ENCODE assay signal across 1 cellular context in genomic region chr9:136949239-136949816, GRCh38.
TF ChIP-seq lines count a peak whose summit lies in the region.

No MANE protein-coding gene starts in this region.

TF ChIP-seq in HepG2, 621 proteins besides CTCF, POLR2A, EP300 and RAD21 (continued from another document):
- TF ChIP-seq, protein P1, sequence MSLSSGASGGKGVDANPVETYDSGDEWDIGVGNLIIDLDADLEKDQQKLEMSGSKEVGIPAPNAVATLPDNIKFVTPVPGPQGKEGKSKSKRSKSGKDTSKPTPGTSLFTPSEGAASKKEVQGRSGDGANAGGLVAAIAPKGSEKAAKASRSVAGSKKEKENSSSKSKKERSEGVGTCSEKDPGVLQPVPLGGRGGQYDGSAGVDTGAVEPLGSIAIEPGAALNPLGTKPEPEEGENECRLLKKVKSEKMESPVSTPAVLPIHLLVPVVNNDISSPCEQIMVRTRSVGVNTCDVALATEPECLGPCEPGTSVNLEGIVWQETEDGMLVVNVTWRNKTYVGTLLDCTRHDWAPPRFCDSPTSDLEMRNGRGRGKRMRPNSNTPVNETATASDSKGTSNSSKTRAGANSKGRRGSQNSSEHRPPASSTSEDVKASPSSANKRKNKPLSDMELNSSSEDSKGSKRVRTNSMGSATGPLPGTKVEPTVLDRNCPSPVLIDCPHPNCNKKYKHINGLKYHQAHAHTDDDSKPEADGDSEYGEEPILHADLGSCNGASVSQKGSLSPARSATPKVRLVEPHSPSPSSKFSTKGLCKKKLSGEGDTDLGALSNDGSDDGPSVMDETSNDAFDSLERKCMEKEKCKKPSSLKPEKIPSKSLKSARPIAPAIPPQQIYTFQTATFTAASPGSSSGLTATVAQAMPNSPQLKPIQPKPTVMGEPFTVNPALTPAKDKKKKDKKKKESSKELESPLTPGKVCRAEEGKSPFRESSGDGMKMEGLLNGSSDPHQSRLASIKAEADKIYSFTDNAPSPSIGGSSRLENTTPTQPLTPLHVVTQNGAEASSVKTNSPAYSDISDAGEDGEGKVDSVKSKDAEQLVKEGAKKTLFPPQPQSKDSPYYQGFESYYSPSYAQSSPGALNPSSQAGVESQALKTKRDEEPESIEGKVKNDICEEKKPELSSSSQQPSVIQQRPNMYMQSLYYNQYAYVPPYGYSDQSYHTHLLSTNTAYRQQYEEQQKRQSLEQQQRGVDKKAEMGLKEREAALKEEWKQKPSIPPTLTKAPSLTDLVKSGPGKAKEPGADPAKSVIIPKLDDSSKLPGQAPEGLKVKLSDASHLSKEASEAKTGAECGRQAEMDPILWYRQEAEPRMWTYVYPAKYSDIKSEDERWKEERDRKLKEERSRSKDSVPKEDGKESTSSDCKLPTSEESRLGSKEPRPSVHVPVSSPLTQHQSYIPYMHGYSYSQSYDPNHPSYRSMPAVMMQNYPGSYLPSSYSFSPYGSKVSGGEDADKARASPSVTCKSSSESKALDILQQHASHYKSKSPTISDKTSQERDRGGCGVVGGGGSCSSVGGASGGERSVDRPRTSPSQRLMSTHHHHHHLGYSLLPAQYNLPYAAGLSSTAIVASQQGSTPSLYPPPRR (CRISPR knock-in tag; IDR thresholded peaks at IDR 0.05; ENCODE audit: borderline replicate concordance): 0 out of 2 replicates have a peak, but pooled peaks have one; percentile 35
- 0 out of 2 replicates have a peak, but pooled peaks have one; percentile 39 for TF ChIP-seq GZF1 (CRISPR knock-in tag; IDR thresholded peaks at IDR 0.05)
- no peak for TF ChIP-seq TOPORS (CRISPR knock-in tag; IDR thresholded peaks at IDR 0.05)
- TF ChIP-seq ZNF280B (CRISPR knock-in tag; IDR thresholded peaks at IDR 0.05; ENCODE audit: borderline replicate concordance): no peak
- TF ChIP-seq TFDP2 (CRISPR knock-in tag; IDR thresholded peaks at IDR 0.05): no peak
- 0 out of 2 replicates have a peak, but pooled peaks have one; percentile 8 for TF ChIP-seq ARNT2 (CRISPR knock-in tag; IDR thresholded peaks at IDR 0.05; ENCODE audit: low read depth)
- 0 out of 2 replicates have a peak, but pooled peaks have one; percentile 30 for TF ChIP-seq ZNF678 (CRISPR knock-in tag; IDR thresholded peaks at IDR 0.05)
- TF ChIP-seq ZBTB2 (CRISPR knock-in tag; IDR thresholded peaks at IDR 0.05; ENCODE audit: low read depth): no peak
- TF ChIP-seq ZNF776 (CRISPR knock-in tag; IDR thresholded peaks at IDR 0.05): no peak
- no peak for TF ChIP-seq HDAC1 (CRISPR knock-in tag; IDR thresholded peaks at IDR 0.05)
- TF ChIP-seq ZNF543 (CRISPR knock-in tag; IDR thresholded peaks at IDR 0.05): no peak
- no peak for TF ChIP-seq TFE3 (CRISPR knock-in tag; IDR thresholded peaks at IDR 0.05)
- TF ChIP-seq RFX3 (CRISPR knock-in tag; IDR thresholded peaks at IDR 0.05): no peak
- TF ChIP-seq KDM6A (CRISPR knock-in tag; IDR thresholded peaks at IDR 0.05; ENCODE audit: low read depth): peak; percentile 41; the same call in 1 of the 2 replicates
- TF ChIP-seq, protein P2, sequence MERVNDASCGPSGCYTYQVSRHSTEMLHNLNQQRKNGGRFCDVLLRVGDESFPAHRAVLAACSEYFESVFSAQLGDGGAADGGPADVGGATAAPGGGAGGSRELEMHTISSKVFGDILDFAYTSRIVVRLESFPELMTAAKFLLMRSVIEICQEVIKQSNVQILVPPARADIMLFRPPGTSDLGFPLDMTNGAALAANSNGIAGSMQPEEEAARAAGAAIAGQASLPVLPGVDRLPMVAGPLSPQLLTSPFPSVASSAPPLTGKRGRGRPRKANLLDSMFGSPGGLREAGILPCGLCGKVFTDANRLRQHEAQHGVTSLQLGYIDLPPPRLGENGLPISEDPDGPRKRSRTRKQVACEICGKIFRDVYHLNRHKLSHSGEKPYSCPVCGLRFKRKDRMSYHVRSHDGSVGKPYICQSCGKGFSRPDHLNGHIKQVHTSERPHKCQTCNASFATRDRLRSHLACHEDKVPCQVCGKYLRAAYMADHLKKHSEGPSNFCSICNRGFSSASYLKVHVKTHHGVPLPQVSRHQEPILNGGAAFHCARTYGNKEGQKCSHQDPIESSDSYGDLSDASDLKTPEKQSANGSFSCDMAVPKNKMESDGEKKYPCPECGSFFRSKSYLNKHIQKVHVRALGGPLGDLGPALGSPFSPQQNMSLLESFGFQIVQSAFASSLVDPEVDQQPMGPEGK (CRISPR knock-in tag; IDR thresholded peaks at IDR 0.05): peak; percentile 88
- peak; percentile 44; the same call in 1 of the 2 replicates for TF ChIP-seq ZNF691 (CRISPR knock-in tag; IDR thresholded peaks at IDR 0.05; ENCODE audit: borderline replicate concordance, low read depth)
- TF ChIP-seq PAXIP1 (CRISPR knock-in tag; conservative IDR thresholded peaks at IDR 0.05): peak; percentile 54; the same call in 1 of the 2 replicates
- peak; percentile 50; the same call in 1 of the 2 replicates for TF ChIP-seq HNF4G (IDR thresholded peaks at IDR 0.05; ENCODE audit: borderline replicate concordance, low read depth, low read length)
- TF ChIP-seq HNF4G (CRISPR knock-in tag; IDR thresholded peaks at IDR 0.05; ENCODE audit: borderline replicate concordance, low read depth): no peak
- TF ChIP-seq SPEN (CRISPR knock-in tag; IDR thresholded peaks at IDR 0.05; ENCODE audit: low read depth): no peak
- TF ChIP-seq ZNF296 (CRISPR knock-in tag; conservative IDR thresholded peaks at IDR 0.05): 0 out of 2 replicates have a peak, but pooled peaks have one; percentile 30
- no peak for TF ChIP-seq FOXP1 (IDR thresholded peaks at IDR 0.05)
- TF ChIP-seq FOXP1 (CRISPR knock-in tag; IDR thresholded peaks at IDR 0.05): peak; percentile 47; the same call in 1 of the 2 replicates
- no peak for TF ChIP-seq ZNF577 (CRISPR knock-in tag; IDR thresholded peaks at IDR 0.05; ENCODE audit: borderline replicate concordance, low read depth)
- TF ChIP-seq BRD4 (CRISPR knock-in tag; IDR thresholded peaks at IDR 0.05): peak; percentile 29; the same call in 1 of the 2 replicates
- TF ChIP-seq KAT2B (IDR thresholded peaks at IDR 0.05; ENCODE audit: borderline replicate concordance, low read depth, low read length): no peak
- TF ChIP-seq RARA (CRISPR knock-in tag; IDR thresholded peaks at IDR 0.05): peak; percentile 24; the same call in 1 of the 2 replicates
- 0 out of 2 replicates have a peak, but pooled peaks have one; percentile 18 for TF ChIP-seq ZNF816 (CRISPR knock-in tag; IDR thresholded peaks at IDR 0.05; ENCODE audit: borderline replicate concordance)
- TF ChIP-seq EEA1 (CRISPR knock-in tag; IDR thresholded peaks at IDR 0.05; ENCODE audit: borderline replicate concordance): no peak
- TF ChIP-seq PHF20 (CRISPR knock-in tag; IDR thresholded peaks at IDR 0.05): no peak
- no peak for TF ChIP-seq ZNF792 (CRISPR knock-in tag; IDR thresholded peaks at IDR 0.05)
